1 cellular context compared by ENCODE assay signal in genomic region chr7:101133621-101134398, GRCh38.
TF ChIP-seq lines count a peak whose summit lies in the region.

No MANE protein-coding gene starts in this region.

TF ChIP-seq in endothelial cell of umbilical vein, 7 proteins besides CTCF, POLR2A, EP300 and RAD21:
- peak; percentile 97 for TF ChIP-seq POLR2AphosphoS5 (IDR thresholded peaks at IDR 0.05; ENCODE audit: insufficient read depth, low read depth, low read length)
- TF ChIP-seq MYC (IDR thresholded peaks at IDR 0.05; ENCODE audit: low read depth, low read length): no peak
- TF ChIP-seq MAX (IDR thresholded peaks at IDR 0.05; ENCODE audit: insufficient read depth, insufficient read length): no peak
TF ChIP-seq in endothelial cell of umbilical vein: peak in this region for 1.
